14 cellular contexts compared by ENCODE assay signal in the genomic region with DNA sequence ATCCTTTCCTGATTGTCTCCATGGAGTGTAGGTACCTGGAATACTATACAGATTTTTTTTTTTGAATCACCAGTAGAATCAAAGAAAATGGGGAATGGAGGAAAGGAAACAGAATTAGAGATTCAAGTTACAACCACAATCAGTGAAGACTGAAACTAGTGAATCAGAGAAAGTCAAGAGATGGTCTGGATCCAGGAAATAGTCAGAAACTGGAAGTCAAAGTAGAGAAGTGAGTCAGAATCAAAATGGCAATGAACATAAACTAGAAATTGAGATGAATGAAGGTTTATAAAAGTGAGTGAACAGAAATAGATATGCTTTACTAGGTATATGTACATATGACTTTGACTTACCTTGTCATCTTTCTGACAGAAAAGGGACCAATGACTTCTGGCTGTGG.
"Had no signal": no experiment of that assay in that cellular context is flagged by ENCODE, and none has a peak within 500 bp of the region (broad histone marks: within the 10 kb centered on the region; RNA-seq: fewer than 3 reads in every experiment).

No MANE protein-coding gene starts in this region.

- H3K27ac Mint-ChIP-seq: naive B cell, T-helper 17 cell had no signal

- H3K36me3 Mint-ChIP-seq: naive B cell had no signal

- DNase-seq: activated CD4-positive, alpha-beta T cell treated with anti-CD3 and anti-CD28 coated beads, Interleukin-2, amount 50 U/mL, for 4 hours; activated CD4-positive, CD25-positive, alpha-beta regulatory T cell; activated T-cell treated with anti-CD3 and anti-CD28 coated beads, Interleukin-2, amount 50 U/mL, for 48 hours; caudate nucleus; effector memory CD4-positive, alpha-beta T cell; left colon; midbrain; naive B cell; stimulated activated CD4-positive, alpha-beta T cell treated with anti-CD3 and anti-CD28 coated beads, Interleukin-4, amount 100 ng/mL, for 4 hours; T-helper 17 cell; transverse colon had no signal

- H3K27ac ChIP-seq: coronary artery, epithelial cell of prostate, transverse colon had no signal

- H3K27me3 ChIP-seq: transverse colon had no signal

- H3K4me3 Mint-ChIP-seq: naive B cell, T-helper 17 cell had no signal

- H3K4me1 Mint-ChIP-seq: naive B cell had no signal

- ATAC-seq: left colon, T-helper 17 cell had no signal

- H3K36me3 ChIP-seq: transverse colon had no signal

- H3K4me3 ChIP-seq: coronary artery, lung, transverse colon had no signal

- H3K9me3 ChIP-seq: transverse colon had no signal
